In the genomic region with DNA sequence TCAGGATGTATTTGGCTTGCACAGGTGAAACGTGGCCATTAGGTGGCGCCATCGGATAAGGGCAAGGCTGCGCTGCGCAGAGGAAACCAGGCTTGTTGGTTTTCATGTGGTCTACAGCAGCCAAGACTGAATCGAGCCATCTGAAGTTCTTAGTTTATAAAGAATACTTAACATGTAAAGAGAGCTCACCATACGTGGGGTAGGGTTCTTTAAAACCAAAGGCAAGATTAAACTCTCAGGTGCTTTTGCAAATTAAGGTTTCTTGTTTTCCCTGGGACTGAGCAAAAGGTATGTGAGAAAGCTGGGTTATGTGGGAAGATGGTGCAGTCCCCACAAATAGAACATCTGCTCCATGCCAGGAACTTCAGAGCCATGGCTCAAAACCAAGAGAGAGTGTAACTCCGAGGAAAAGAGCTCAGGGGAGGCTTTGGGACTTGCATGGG, we compare ENCODE assay signal across 8 cellular contexts. TPM values are rescaled to one million over a fixed set of nuclear protein-coding genes. Genes with fewer than 3 reads are reported as not detected.
A peak's percentile ranks its signal among the peaks of the same experiment; 100 is the strongest.
DNase-seq lines count a peak whose midpoint lies in the region; ATAC-seq and TF ChIP-seq lines count a peak whose summit lies in the region.

No MANE protein-coding gene starts in this region.

- peak overlapping the region; percentile 41 for H2AFZ ChIP-seq in HCT116 (ENCODE audit: low read depth, low read length, poor library complexity, severe bottlenecking)

- POLR2A ChIA-PET in CD8-positive, alpha-beta memory T cell (lab: Charles Lee), result interaction anchor here (0.6 to 1.4 kb wide), 5 partner anchors 22 to 682 kb away, joined by 3 to 9 read pairs (median 3); a partner anchor contains a TSS
- POLR2A ChIA-PET in HCT116 (lab: Charles Lee), result interaction anchor here (0.6 to 1.3 kb wide), 5 partner anchors 10 to 872 kb away, joined by 3 to 6 read pairs (median 3); a partner anchor contains a TSS

- H3K9me3 Mint-ChIP-seq in CD8-positive, alpha-beta memory T cell, result no peaks in the 10 kb centered on the region

- H3K27ac ChIP-seq in CD8-positive, alpha-beta memory T cell (ENCODE audit: low read depth, low read length), result no peak overlapping the region
- H3K27ac ChIP-seq in HCT116 (ENCODE audit: low read depth, low read length), result no peak overlapping the region
- no peak overlapping the region for H3K27ac ChIP-seq in WERI-Rb-1
- H3K27ac ChIP-seq in breast epithelium, result no peak overlapping the region

- no TSS peak for BruUV-seq in HCT116 (replicated peaks; lab: Mats Ljungman, UMichigan)

- TF ChIP-seq CTCF in HCT116 (IDR thresholded peaks at IDR 0.05 in 2 of 3, conservative IDR thresholded peaks at IDR 0.05 in 1 of 3; ENCODE audit: borderline replicate concordance in 1 of 3, insufficient read depth in 1 of 3, low read depth in 2 of 3, low read length in 2 of 3) (peak; percentile 92 to 99 (median 98)), WERI-Rb-1 (IDR thresholded peaks at IDR 0.05; ENCODE audit: low read depth, low read length) (peak; percentile 93), breast epithelium (IDR thresholded peaks at IDR 0.05) (peak; percentile 71 to 97 (median 95))

- peak; percentile 99 for TF ChIP-seq RAD21 in HCT116 (IDR thresholded peaks at IDR 0.05; ENCODE audit: low read depth)

- no peaks in the 10 kb centered on the region for H3K79me2 ChIP-seq in HCT116 (ENCODE audit: insufficient read depth, low read length)

- H3K36me3 ChIP-seq in CD8-positive, alpha-beta memory T cell (ENCODE audit: insufficient read depth, low read length), result no peaks in the 10 kb centered on the region
- H3K36me3 ChIP-seq in HCT116 (ENCODE audit: control insufficient read depth in 1 of 2, insufficient read depth in 2 of 2, low read length in 2 of 2) (no peaks in the 10 kb centered on the region), WERI-Rb-1 (no peaks in the 10 kb centered on the region), breast epithelium (no peaks in the 10 kb centered on the region)

- no peaks in the 10 kb centered on the region for H3K9me2 ChIP-seq in HCT116 (ENCODE audit: insufficient read depth)

- no peaks in the 10 kb centered on the region for H4K20me1 ChIP-seq in HCT116 (ENCODE audit: insufficient read depth)

- H3K27me3 ChIP-seq in CD8-positive, alpha-beta memory T cell (ENCODE audit: insufficient read depth, low read length, poor library complexity, severe bottlenecking), result peaks cover 4% of the 10 kb centered on the region
- H3K27me3 ChIP-seq in HCT116 (ENCODE audit: insufficient read depth, low read length) (no peaks in the 10 kb centered on the region), WERI-Rb-1 (ENCODE audit: insufficient read depth, low read depth, severe bottlenecking) (no peaks in the 10 kb centered on the region), breast epithelium (no peaks in the 10 kb centered on the region)

- H3K4me3 ChIP-seq in CD8-positive, alpha-beta memory T cell (ENCODE audit: low read length), result no peak overlapping the region
- H3K4me3 ChIP-seq in HCT116 (replicated peaks in 1 of 2; ENCODE audit: low read depth in 1 of 2, low read length in 2 of 2), result no peak overlapping the region
- no peak overlapping the region for H3K4me3 ChIP-seq in WERI-Rb-1 (ENCODE audit: low read depth, low read length)
- H3K4me3 ChIP-seq in breast epithelium, result no peak overlapping the region

- DNase-seq in CD8-positive, alpha-beta memory T cell, result peak; percentile 77 to 90 (median 83)
- DNase-seq in HCT116 (ENCODE audit: low read depth, low spot score) (peak; percentile 76), NCI-H2196 (lab: John Stamatoyannopoulos, UW; ENCODE audit: unreplicated experiment) (peak; percentile 89), WERI-Rb-1 (peak; percentile 82), breast epithelium (ENCODE audit: low spot score in 2 of 2) (peak; percentile 83 to 87), iris pigment epithelial cell (ENCODE audit: low read depth) (peak; percentile 84), 8988T (no peak)
- DNase-seq in stimulated activated CD4-positive, alpha-beta T cell treated with anti-CD3 and anti-CD28 coated beads, Interleukin-15, amount 100 ng/mL, for 1 hour (ENCODE audit: low read depth in 1 of 2, low spot score in 1 of 2), result peak; percentile 78 to 79

- H3K9me3 ChIP-seq in CD8-positive, alpha-beta memory T cell (ENCODE audit: low read length), result no peaks in the 10 kb centered on the region
- H3K9me3 ChIP-seq in HCT116 (ENCODE audit: control insufficient read depth in 1 of 2, insufficient read depth in 1 of 2, low read depth in 1 of 2, low read length in 2 of 2) (no peaks in the 10 kb centered on the region), WERI-Rb-1 (ENCODE audit: severe bottlenecking) (no peaks in the 10 kb centered on the region), breast epithelium (no peaks in the 10 kb centered on the region)

- H3K4me2 ChIP-seq in HCT116 (ENCODE audit: low read length), result peak overlapping the region; percentile 37; the same call in 1 of the 2 replicates

- H3K4me3 Mint-ChIP-seq in CD8-positive, alpha-beta memory T cell, result no peak overlapping the region

- no peak overlapping the region for H3K9ac ChIP-seq in HCT116 (ENCODE audit: low read length)

- RAD21 ChIA-PET in HCT116 (lab: Charles Lee; ENCODE audit: low non-redundant PET in 1 of 2, low total read pairs in 2 of 2, uncharacterized antibody in 2 of 2, unreplicated experiment in 2 of 2), result interaction anchor here (0.7 to 1.3 kb wide), 7 partner anchors 21 to 608 kb away, joined by 3 to 9 read pairs (median 3); no protein-coding TSS in a partner anchor

- H3K27ac Mint-ChIP-seq in CD8-positive, alpha-beta memory T cell, result no peak overlapping the region

- intact Hi-C loops in HCT116 (cut with micrococcal nuclease), result loop anchor here (1.0 to 10.0 kb wide), 6 partner anchors 205 to 855 kb away; no protein-coding TSS in a partner anchor
- intact Hi-C loops in breast epithelium (cut with DNase I; ENCODE audit: low total_unique reads), result loop anchor here (5.0 kb wide), 1 partner anchor 605 kb away; no protein-coding TSS in a partner anchor

- peaks cover 4 to 9% of the 10 kb centered on the region in 2 donors for H3K27me3 Mint-ChIP-seq in CD8-positive, alpha-beta memory T cell

- TF ChIP-seq POLR2A in HCT116 (IDR thresholded peaks at IDR 0.05; ENCODE audit: borderline replicate concordance, extremely low read depth, insufficient read depth, insufficient read length) (no peak), breast epithelium (IDR thresholded peaks at IDR 0.05) (no peak)

- peaks cover 7% of the 10 kb centered on the region for H3K4me1 ChIP-seq in CD8-positive, alpha-beta memory T cell (ENCODE audit: insufficient read depth, low read length)
- peaks cover 0 to 7% of the 10 kb centered on the region in 2 experiments; a peak in 1 of 4 replicates for H3K4me1 ChIP-seq in HCT116 (ENCODE audit: control insufficient read depth in 1 of 2, insufficient read depth in 2 of 2, low read length in 2 of 2)
- no peaks in the 10 kb centered on the region for H3K4me1 ChIP-seq in breast epithelium

- H3K4me1 Mint-ChIP-seq in CD8-positive, alpha-beta memory T cell, result peaks cover 6 to 8% (median 7%) of the 10 kb centered on the region in 3 donors

- CTCF ChIA-PET in CD8-positive, alpha-beta memory T cell (lab: Charles Lee), result interaction anchor here (0.6 to 3.7 kb wide), 68 partner anchors 8 to 698 kb away, joined by 3 to 32 read pairs (median 4); a partner anchor contains a TSS
- CTCF ChIA-PET in HCT116 (lab: Charles Lee), result interaction anchor here (0.6 to 2.2 kb wide), 34 partner anchors 8 to 870 kb away, joined by 3 to 29 read pairs (median 3); a partner anchor contains a TSS

- no peaks in the 10 kb centered on the region for H3K36me3 Mint-ChIP-seq in CD8-positive, alpha-beta memory T cell

- peak; percentile 97 for ATAC-seq in HCT116

TF ChIP-seq in HCT116, 20 proteins besides CTCF, POLR2A, EP300 and RAD21:
- TF ChIP-seq YY1 (IDR thresholded peaks at IDR 0.05; ENCODE audit: extremely low read depth, insufficient replicate concordance, low read depth, low read length) (peak; percentile 51), JUND (IDR thresholded peaks at IDR 0.05) (no peak)
TF ChIP-seq in HCT116: peak in this region for 1.

RNA-seq across cellular contexts. Expression of a gene that starts 9.3 kb away (rescaled TPM):
- total RNA-seq in CD8-positive, alpha-beta memory T cell, result under 1 TPM; 0.18 to 0.20 TPM
- not detected for polyA plus RNA-seq in CD8-positive, alpha-beta memory T cell
- 0.25 TPM for total RNA-seq in HCT116 (2021; ENCODE audit: unreplicated experiment)
- 1.0 and 1.4 TPM in 2 replicates for polyA plus RNA-seq in HCT116 (2012)
- not detected for total RNA-seq in breast epithelium

RNA-seq across cellular contexts. Expression of a gene that starts 22.1 kb away (rescaled TPM):
- total RNA-seq in CD8-positive, alpha-beta memory T cell, result 100 to 1,000 TPM; 423 to 438 TPM
- polyA plus RNA-seq in CD8-positive, alpha-beta memory T cell, result 169 TPM
- total RNA-seq in HCT116 (2021; ENCODE audit: unreplicated experiment) (150 TPM), breast epithelium (10 to 100 TPM; 33.5 to 71.4 (median 39.7) TPM)
- polyA plus RNA-seq in HCT116 (2012), result 140 and 159 TPM in 2 replicates

RNA-seq across cellular contexts. Expression of a gene that starts 25.3 kb away (rescaled TPM):
- 100 to 1,000 TPM; 215 to 239 TPM for total RNA-seq in CD8-positive, alpha-beta memory T cell
- 74.5 TPM for polyA plus RNA-seq in CD8-positive, alpha-beta memory T cell
- 155 TPM for total RNA-seq in HCT116 (2021; ENCODE audit: unreplicated experiment)
- 81.8 and 102 TPM in 2 replicates for polyA plus RNA-seq in HCT116 (2012)
- total RNA-seq in breast epithelium, result 100 to 1,000 TPM; 113 to 165 (median 142) TPM
